ENCODE assay signal across 8 cellular contexts in genomic region chr21:37366488-37367300, GRCh38. TPM values are rescaled to one million over a fixed set of nuclear protein-coding genes. Genes with fewer than 3 reads are reported as not detected.
DNase-seq lines count a peak whose midpoint lies in the region; ATAC-seq lines count a peak whose summit lies in the region.

Gene DYRK1A, plus strand, starts transcription at chr21:37366773. Its CDS starts 53,602 bp downstream, at chr21:37420375.

- CTCF ChIA-PET in activated CD4-positive, alpha-beta T cell treated with anti-CD3 and anti-CD28 coated beads, Interleukin-2, amount 10 ng/mL, durations not matched to agents 7 days and 5 days (lab: Charles Lee), result interaction anchor here (0.6 kb wide), 2 partner anchors 367 to 491 kb away, joined by 3 to 4 read pairs; no protein-coding TSS in a partner anchor

- H3K36me3 ChIP-seq in BLaER1, result no peaks in the 10 kb centered on the region

- H3K27ac ChIP-seq in BLaER1, result peak within 1 kb of the TSS; percentile 100

- H3K9me3 ChIP-seq in BLaER1, result no peaks in the 10 kb centered on the region

- H3K27ac Mint-ChIP-seq in activated CD4-positive, alpha-beta T cell treated with anti-CD3 and anti-CD28 coated beads, Interleukin-2, amount 10 ng/mL, durations not matched to agents 7 days and 5 days, result peak within 1 kb of the TSS; percentile 100

- H3K36me3 Mint-ChIP-seq in activated CD4-positive, alpha-beta T cell treated with anti-CD3 and anti-CD28 coated beads, Interleukin-2, amount 10 ng/mL, durations not matched to agents 7 days and 5 days (ENCODE audit: low read depth), result peaks cover 16% of the 10 kb centered on the region

- POLR2A ChIA-PET in activated CD4-positive, alpha-beta T cell treated with anti-CD3 and anti-CD28 coated beads, Interleukin-2, amount 10 ng/mL, durations not matched to agents 7 days and 5 days (lab: Charles Lee), result interaction anchor here (0.6 to 2.3 kb wide), 3 partner anchors 99 to 401 kb away, joined by 3 to 8 read pairs (median 4); partner anchors contain the start of gene VPS26C

- H3K4me3 ChIP-seq in BLaER1, result peak within 1 kb of the TSS; percentile 100

- H3K27me3 Mint-ChIP-seq in activated CD4-positive, alpha-beta T cell treated with anti-CD3 and anti-CD28 coated beads, Interleukin-2, amount 10 ng/mL, durations not matched to agents 7 days and 5 days, result no peaks in the 10 kb centered on the region

- peaks cover 38% of the 10 kb centered on the region for H3K4me1 ChIP-seq in BLaER1

- intact Hi-C loops in left colon (cut with DNase I, micrococcal nuclease), result loop anchor here in 1 of 2 donors (10.0 kb wide), 1 partner anchor 198 kb away; no protein-coding TSS in a partner anchor

- peaks cover 45% of the 10 kb centered on the region for H4K20me1 ChIP-seq in BLaER1

- H3K4me1 Mint-ChIP-seq in activated CD4-positive, alpha-beta T cell treated with anti-CD3 and anti-CD28 coated beads, Interleukin-2, amount 10 ng/mL, durations not matched to agents 7 days and 5 days, result peaks cover 49% of the 10 kb centered on the region

- peak; percentile 100 for DNase-seq in NCI-H69 (lab: John Stamatoyannopoulos, UW)
- DNase-seq in activated CD4-positive, alpha-beta T cell treated with anti-CD3 and anti-CD28 coated beads, Interleukin-2, amount 10 ng/mL, durations not matched to agents 7 days and 5 days, result peak; percentile 99
- DNase-seq in cortex of kidney (lab: John Stamatoyannopoulos, UW), result peak; percentile 65
- DNase-seq in left colon, result peak; percentile 97 to 99
- peak; percentile 97 for DNase-seq in stimulated activated CD4-positive, alpha-beta T cell treated with anti-CD3 and anti-CD28 coated beads, Interleukin-1b, Interleukin-23, amount 100 ng/mL, for 48 hours

- peak within 1 kb of the TSS; percentile 100 for H3K9ac ChIP-seq in BLaER1

- H3K4me3 Mint-ChIP-seq in activated CD4-positive, alpha-beta T cell treated with anti-CD3 and anti-CD28 coated beads, Interleukin-2, amount 10 ng/mL, durations not matched to agents 7 days and 5 days, result peak within 1 kb of the TSS; percentile 99

- peak within 1 kb of the TSS; percentile 86 for H3K4me2 ChIP-seq in BLaER1

- no peaks in the 10 kb centered on the region for H3K9me3 Mint-ChIP-seq in activated CD4-positive, alpha-beta T cell treated with anti-CD3 and anti-CD28 coated beads, Interleukin-2, amount 10 ng/mL, durations not matched to agents 7 days and 5 days

- no peaks in the 10 kb centered on the region for H3K27me3 ChIP-seq in BLaER1

- ATAC-seq in GM19328 (IDR thresholded peaks at IDR 0.05; ENCODE audit: unreplicated experiment), result peak; percentile 69
- ATAC-seq in HG03520 (IDR thresholded peaks at IDR 0.05; ENCODE audit: unreplicated experiment), result peak; percentile 55
- ATAC-seq in left colon, result peak; percentile 88

RNA-seq across cellular contexts. Expression of gene DYRK1A, which starts in this region (rescaled TPM):
- total RNA-seq in activated CD4-positive, alpha-beta T cell treated with anti-CD3 and anti-CD28 coated beads, Interleukin-2, amount 10 ng/mL, durations not matched to agents 7 days and 5 days, result 100 to 1,000 TPM in 1 of 2 experiments, 10 to 100 TPM in 1; 85.6 to 108 TPM
- total RNA-seq in left colon, result 10 to 100 TPM; 62.0 to 62.1 TPM

Comparison
In these comparisons a context has a peak if more than half of its experiments do, and no peak if none do; other contexts are left out.
1. Peak in every context shown above with its lines: DNase-seq, ATAC-seq, H3K4me3 ChIP-seq and H3K27ac ChIP-seq.